Comparison of ENCODE assay signal across 8 cellular contexts in the genomic region with DNA sequence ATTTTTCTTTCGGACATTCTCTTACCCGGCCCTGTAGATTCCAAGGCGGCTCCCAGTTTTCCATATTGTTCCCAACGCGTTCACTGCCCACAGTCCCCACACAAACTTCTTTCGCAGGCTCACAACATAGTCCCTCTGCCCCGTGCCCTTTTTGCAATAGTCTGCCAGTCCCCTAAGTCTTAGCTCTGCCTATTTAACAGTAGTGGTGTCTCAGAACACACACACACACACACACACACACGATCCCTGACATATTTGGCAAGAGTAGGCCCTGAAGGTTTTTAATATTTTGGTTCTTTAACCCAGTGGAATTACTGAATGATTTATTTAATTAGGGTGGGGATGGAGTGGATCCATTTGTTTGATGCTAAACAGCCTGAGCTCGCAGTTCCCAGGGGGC. TPM values are rescaled to one million over a fixed set of nuclear protein-coding genes. Genes with fewer than 3 reads are reported as not detected.
A peak's percentile ranks its signal among the peaks of the same experiment; 100 is the strongest.
DNase-seq lines count a peak whose midpoint lies in the region; ATAC-seq and TF ChIP-seq lines count a peak whose summit lies in the region.
"Not testable (repeated sequence)": the region's sequence is repeated elsewhere in the genome, so short reads cannot be mapped to it uniquely, and the experiment has no call there.

No MANE protein-coding gene starts in this region.

- not testable (repeated sequence) for H3F3A ChIP-seq in GM23248 (ENCODE audit: insufficient read depth)

- not testable (repeated sequence) for H3K27me3 ChIP-seq in GM23248 (replicated peaks; ENCODE audit: insufficient read depth); hepatocyte; aorta (ENCODE audit: control insufficient read depth in 1 of 2, insufficient read depth in 2 of 2, low read length in 1 of 2)
- peaks cover 37% of the 10 kb centered on the region for H3K27me3 ChIP-seq in endodermal cell (ENCODE audit: control insufficient read depth, insufficient read depth, low read length, poor library complexity, severe bottlenecking)
- H3K27me3 ChIP-seq in spleen (replicated peaks in 1 of 7), result peaks cover 0 to 21% (median 10%) of the 10 kb centered on the region in 7 donors

- TF ChIP-seq CTCF in activated B cell treated with CpG ODN at 0.5 μM for 24 hours (IDR thresholded peaks at IDR 0.05); endodermal cell (conservative IDR thresholded peaks at IDR 0.05); hepatocyte (IDR thresholded peaks at IDR 0.05; ENCODE audit: poor library complexity); nephron progenitor cell (IDR thresholded peaks at IDR 0.05); spleen (IDR thresholded peaks at IDR 0.05 in 8 of 11, conservative IDR thresholded peaks at IDR 0.05 in 3 of 11): not testable (repeated sequence)

- not testable (repeated sequence) for H3K4me1 ChIP-seq in GM23248 (ENCODE audit: insufficient read depth); endodermal cell (ENCODE audit: control insufficient read depth, insufficient read depth, low read length); hepatocyte (ENCODE audit: insufficient read depth); aorta (ENCODE audit: control insufficient read depth in 1 of 2, insufficient read depth in 2 of 2, low read length in 2 of 2)
- peaks cover 0 to 13% (median 4%) of the 10 kb centered on the region in 6 donors for H3K4me1 ChIP-seq in spleen

- not testable (repeated sequence) for H3K9me3 ChIP-seq in GM23248 (ENCODE audit: low read depth); endodermal cell (ENCODE audit: control insufficient read depth, low read length); hepatocyte (ENCODE audit: low read depth); spleen; aorta (ENCODE audit: control insufficient read depth, low read length)

- TF ChIP-seq POLR2A in spleen (IDR thresholded peaks at IDR 0.05), result not testable (repeated sequence)

- intact Hi-C loops in activated B cell treated with CpG ODN at 0.5 μM for 24 hours (cut with micrococcal nuclease); spleen (cut with DNase I; ENCODE audit: low total_unique reads); aorta (cut with DNase I): not testable (repeated sequence)

- in situ Hi-C loops in GM23248 (cut with MboI), result not testable (repeated sequence)

- ATAC-seq in activated B cell treated with CpG ODN at 0.5 μM for 24 hours (ENCODE audit: low read depth), result not testable (repeated sequence)
- ATAC-seq in aorta (ENCODE audit: low FRiP score), result peak; percentile 4

- peak overlapping the region; percentile 71; the same call in 1 of the 2 replicates for H3K4me3 ChIP-seq in GM23248
- not testable (repeated sequence) for H3K4me3 ChIP-seq in endodermal cell (ENCODE audit: low read length); hepatocyte; aorta (ENCODE audit: low read length in 2 of 2)
- peak overlapping the region in 5 of 8 donors; percentile 45 to 75 (median 52) for H3K4me3 ChIP-seq in spleen

- H3K79me2 ChIP-seq in GM23248 (ENCODE audit: insufficient read depth); hepatocyte: not testable (repeated sequence)

- not testable (repeated sequence) for H3K27me3 Mint-ChIP-seq in activated B cell treated with CpG ODN at 0.5 μM for 24 hours; activated naive CD4-positive, alpha-beta T cell treated with anti-CD3 and anti-CD28 coated beads, Interleukin-2, amount 50 U/mL, for 24 hours
- peaks cover 43% of the 10 kb centered on the region for H3K27me3 Mint-ChIP-seq in endodermal cell (ENCODE audit: insufficient read depth)
- H3K27me3 Mint-ChIP-seq in nephron progenitor cell (ENCODE audit: low read depth, poor library complexity), result peaks cover 45% of the 10 kb centered on the region

- not testable (repeated sequence) for H3K4me2 ChIP-seq in GM23248 (ENCODE audit: unreplicated experiment)
- peak overlapping the region; percentile 98 for H3K4me2 ChIP-seq in hepatocyte

- not testable (repeated sequence) for H3K9me2 ChIP-seq in GM23248 (ENCODE audit: insufficient read depth); hepatocyte (replicated peaks; ENCODE audit: insufficient read depth)

- 9 to 24% methylated on average over 4 to 6 of the region's 9 CpGs for WGBS in GM23248 (ENCODE audit: low coverage in 1 of 2, low lambda C conversion rate in 2 of 2, missing lambda C conversion rate in 2 of 2), 2 experiments
- 100% methylated on average over 1 of the region's 9 CpGs; no CpG with 5 or more reads in 1 of the 2 experiments for WGBS in endodermal cell (ENCODE audit: insufficient coverage in 1 of 2, insufficient read length in 1 of 2), 2 experiments
- WGBS in hepatocyte (ENCODE audit: low lambda C conversion rate, missing lambda C conversion rate), result 7% methylated on average over 9 of the region's 9 CpGs
- 20 to 65% (median 29%) methylated on average over 3 to 6 of the region's 9 CpGs for WGBS in spleen, 5 donors
- WGBS in aorta, 2 donors, result 19 to 39% methylated on average over 4 to 7 of the region's 9 CpGs

- POLR2A ChIA-PET in activated B cell treated with CpG ODN at 0.5 μM for 24 hours (lab: Charles Lee), result not testable (repeated sequence)

- not testable (repeated sequence) for H3K9me3 Mint-ChIP-seq in activated B cell treated with CpG ODN at 0.5 μM for 24 hours; activated naive CD4-positive, alpha-beta T cell treated with anti-CD3 and anti-CD28 coated beads, Interleukin-2, amount 50 U/mL, for 24 hours; endodermal cell; nephron progenitor cell

- CTCF ChIA-PET in activated B cell treated with CpG ODN at 0.5 μM for 24 hours (lab: Charles Lee), result not testable (repeated sequence)

- not testable (repeated sequence) for H3K27ac Mint-ChIP-seq in activated B cell treated with CpG ODN at 0.5 μM for 24 hours; activated naive CD4-positive, alpha-beta T cell treated with anti-CD3 and anti-CD28 coated beads, Interleukin-2, amount 50 U/mL, for 24 hours; endodermal cell; nephron progenitor cell

- H3K27ac ChIP-seq in GM23248; endodermal cell (ENCODE audit: low read depth, low read length); hepatocyte; aorta (ENCODE audit: low read depth in 1 of 2, low read length in 2 of 2): not testable (repeated sequence)
- peak overlapping the region in 3 of 8 donors; percentile 78 to 82 (median 82) for H3K27ac ChIP-seq in spleen

- H4K20me1 ChIP-seq in GM23248 (ENCODE audit: insufficient read depth); hepatocyte (ENCODE audit: insufficient read depth, poor library complexity, severe bottlenecking): not testable (repeated sequence)

- not testable (repeated sequence) for H3K9ac ChIP-seq in GM23248; endodermal cell (ENCODE audit: extremely low read depth, low read length, poor library complexity, severe bottlenecking)

- H3K4me1 Mint-ChIP-seq in activated B cell treated with CpG ODN at 0.5 μM for 24 hours; activated naive CD4-positive, alpha-beta T cell treated with anti-CD3 and anti-CD28 coated beads, Interleukin-2, amount 50 U/mL, for 24 hours; endodermal cell; nephron progenitor cell: not testable (repeated sequence)

- not testable (repeated sequence) for DNase-seq in GM23248; activated B cell treated with CpG ODN at 0.5 μM for 24 hours; endodermal cell; hepatocyte (ENCODE audit: low spot score); nephron progenitor cell; spleen; aorta

- not testable (repeated sequence) for H3K36me3 Mint-ChIP-seq in activated B cell treated with CpG ODN at 0.5 μM for 24 hours (ENCODE audit: low read depth); activated naive CD4-positive, alpha-beta T cell treated with anti-CD3 and anti-CD28 coated beads, Interleukin-2, amount 50 U/mL, for 24 hours; endodermal cell (ENCODE audit: low read depth); nephron progenitor cell (ENCODE audit: low read depth)

- peak overlapping the region; percentile 89 for H2AFZ ChIP-seq in GM23248
- H2AFZ ChIP-seq in hepatocyte, result not testable (repeated sequence)

- not testable (repeated sequence) for H3K36me3 ChIP-seq in GM23248 (ENCODE audit: low read depth); endodermal cell (ENCODE audit: control insufficient read depth, insufficient read depth, low read length); hepatocyte (replicated peaks; ENCODE audit: insufficient read depth, low read depth); spleen; aorta (ENCODE audit: control insufficient read depth in 1 of 2, insufficient read depth in 2 of 2, low read length in 1 of 2)

- peak overlapping the region; percentile 52 for H3K4me3 Mint-ChIP-seq in activated B cell treated with CpG ODN at 0.5 μM for 24 hours
- peak overlapping the region; percentile 83 for H3K4me3 Mint-ChIP-seq in activated naive CD4-positive, alpha-beta T cell treated with anti-CD3 and anti-CD28 coated beads, Interleukin-2, amount 50 U/mL, for 24 hours
- peak overlapping the region; percentile 59 for H3K4me3 Mint-ChIP-seq in endodermal cell
- H3K4me3 Mint-ChIP-seq in nephron progenitor cell, result peak overlapping the region; percentile 81

RNA-seq across cellular contexts. Expression of a gene that starts 44.1 kb away (rescaled TPM):
- total RNA-seq in GM23248 (2014; rRNA removed; shearing (Covaris generic)), result not detected in 2 replicates
- polyA plus RNA-seq in GM23248 (2016; fragmentation: Nextera tagmentation; extraction: Ambion mirVana), result not detected in 2 replicates
- 0.17 and 0.35 TPM in 2 replicates for total RNA-seq in activated B cell treated with CpG ODN at 0.5 μM for 24 hours
- total RNA-seq in endodermal cell, result under 1 TPM; 0.15 to 0.22 TPM
- 0.11 TPM for polyA plus RNA-seq in endodermal cell (2013, experiment 1 of 2)
- polyA plus RNA-seq in endodermal cell (2013, experiment 2 of 2), result not detected
- 0.12 and 0.20 TPM in 2 replicates for total RNA-seq in hepatocyte
- not detected in 2 replicates for polyA plus RNA-seq in hepatocyte
- total RNA-seq in spleen, result under 1 TPM in 4 of 7 donors, not detected in 3; 0.13 to 0.68 (median 0.29) TPM
- polyA plus RNA-seq in spleen, result under 1 TPM in 2 of 3 donors, not detected in 1; 0.13 to 0.19 TPM
- total RNA-seq in aorta, result under 1 TPM; 0.16 to 0.27 TPM
- polyA plus RNA-seq in aorta, result under 1 TPM in 1 of 2 donors, not detected in 1; 0.10 TPM
